In genomic region chr3:25582242-25582641, GRCh38 we compare ENCODE assay signal across 11 cellular contexts.
DNase-seq lines count a peak whose midpoint lies in the region; ATAC-seq and TF ChIP-seq lines count a peak whose summit lies in the region.
"Had no signal": no experiment of that assay in that cellular context is flagged by ENCODE, and none has a peak within 500 bp of the region (broad histone marks: within the 10 kb centered on the region; RNA-seq: fewer than 3 reads in every experiment).

No MANE protein-coding gene starts in this region.

- CTCF ChIA-PET in AG04449 (lab: Yijun Ruan, JAX): interaction anchor here (5.6 kb wide), 1 partner anchor 11 kb away, joined by 41 read pairs; no protein-coding TSS in a partner anchor
- CTCF ChIA-PET in HCT116 (lab: Charles Lee): no interaction called here
- CTCF ChIA-PET in CD4-positive, alpha-beta memory T cell (lab: Charles Lee; ENCODE audit: partially characterized antibody): interaction anchor here (1.4 kb wide), 1 partner anchor 11 kb away, joined by 5 read pairs; no protein-coding TSS in a partner anchor

- no peak overlapping the region for H3K9ac ChIP-seq in HCT116 (ENCODE audit: low read length)

- no peaks in the 10 kb centered on the region for H3K9me3 Mint-ChIP-seq in CD4-positive, alpha-beta memory T cell
- H3K9me3 Mint-ChIP-seq: activated CD4-positive, alpha-beta memory T cell treated with anti-CD3 and anti-CD28 coated beads, Interleukin-2, amount 10 ng/mL, durations not matched to agents 7 days and 5 days; CD8-positive, alpha-beta T cell had no signal

- H3K9me2 ChIP-seq in HCT116 (ENCODE audit: insufficient read depth): no peaks in the 10 kb centered on the region

- H3K36me3 Mint-ChIP-seq in CD4-positive, alpha-beta memory T cell: no peaks in the 10 kb centered on the region
- H3K36me3 Mint-ChIP-seq: CD8-positive, alpha-beta T cell had no signal

- BruUV-seq in HCT116 (replicated peaks; lab: Mats Ljungman, UMichigan): no TSS peak

- H2AFZ ChIP-seq in HCT116 (ENCODE audit: low read depth, low read length, poor library complexity, severe bottlenecking): no peak overlapping the region

- H3K4me1 Mint-ChIP-seq in CD4-positive, alpha-beta memory T cell: no peaks in the 10 kb centered on the region
- H3K4me1 Mint-ChIP-seq: activated CD4-positive, alpha-beta memory T cell treated with anti-CD3 and anti-CD28 coated beads, Interleukin-2, amount 10 ng/mL, durations not matched to agents 7 days and 5 days had no signal

- TF ChIP-seq CTCF in AG04449 (IDR thresholded peaks at IDR 0.05; ENCODE audit: insufficient read depth, low read length, missing control alignments): no peak
- no peak for TF ChIP-seq CTCF in HCT116 (IDR thresholded peaks at IDR 0.05 in 2 of 3, conservative IDR thresholded peaks at IDR 0.05 in 1 of 3; ENCODE audit: borderline replicate concordance in 1 of 3, insufficient read depth in 1 of 3, low read depth in 2 of 3, low read length in 2 of 3)
- no peak for TF ChIP-seq CTCF in foreskin keratinocyte (conservative IDR thresholded peaks at IDR 0.05)

- H3K79me2 ChIP-seq in HCT116 (ENCODE audit: insufficient read depth, low read length): no peaks in the 10 kb centered on the region

- no peaks in the 10 kb centered on the region for H3K9me3 ChIP-seq in HCT116 (ENCODE audit: control insufficient read depth in 1 of 2, insufficient read depth in 1 of 2, low read depth in 1 of 2, low read length in 2 of 2)
- no peaks in the 10 kb centered on the region for H3K9me3 ChIP-seq in CD4-positive, alpha-beta memory T cell (ENCODE audit: control insufficient read depth in 1 of 2, low read length in 2 of 2)

- ATAC-seq in HCT116 (0 out of 2 replicates have a peak, but pooled peaks have one; percentile 59), foreskin keratinocyte (peak; percentile 73), HG03175 (IDR thresholded peaks at IDR 0.05; ENCODE audit: unreplicated experiment) (no peak), HG02642 (IDR thresholded peaks at IDR 0.05; ENCODE audit: poor library complexity, unreplicated experiment) (no peak)
- ATAC-seq: CD8-positive, alpha-beta T cell had no signal

- H3K27ac Mint-ChIP-seq in CD4-positive, alpha-beta memory T cell: no peak overlapping the region
- H3K27ac Mint-ChIP-seq: activated CD4-positive, alpha-beta memory T cell treated with anti-CD3 and anti-CD28 coated beads, Interleukin-2, amount 10 ng/mL, durations not matched to agents 7 days and 5 days; CD8-positive, alpha-beta T cell had no signal

- peaks cover 0 to 8% of the 10 kb centered on the region in 2 donors for H3K27me3 Mint-ChIP-seq in CD4-positive, alpha-beta memory T cell
- H3K27me3 Mint-ChIP-seq: activated CD4-positive, alpha-beta memory T cell treated with anti-CD3 and anti-CD28 coated beads, Interleukin-2, amount 10 ng/mL, durations not matched to agents 7 days and 5 days had no signal

- no peak overlapping the region for H3K4me3 Mint-ChIP-seq in CD4-positive, alpha-beta memory T cell
- H3K4me3 Mint-ChIP-seq: activated CD4-positive, alpha-beta memory T cell treated with anti-CD3 and anti-CD28 coated beads, Interleukin-2, amount 10 ng/mL, durations not matched to agents 7 days and 5 days; CD8-positive, alpha-beta T cell had no signal

- H3K4me2 ChIP-seq in HCT116 (ENCODE audit: low read length): peak overlapping the region; percentile 12

- POLR2A ChIA-PET in AG04449 (lab: Yijun Ruan, JAX): no interaction called here
- POLR2A ChIA-PET in HCT116 (lab: Charles Lee): no interaction called here
- POLR2A ChIA-PET in CD4-positive, alpha-beta memory T cell (lab: Charles Lee; ENCODE audit: partially characterized antibody): no interaction called here

- H3K4me1 ChIP-seq in HCT116 (ENCODE audit: control insufficient read depth in 1 of 2, insufficient read depth in 2 of 2, low read length in 2 of 2): peaks cover 0 to 10% of the 10 kb centered on the region in 2 experiments; a peak in 1 of 4 replicates
- H3K4me1 ChIP-seq in foreskin keratinocyte: no peaks in the 10 kb centered on the region
- H3K4me1 ChIP-seq in CD4-positive, alpha-beta memory T cell (ENCODE audit: insufficient read depth, low read length): no peaks in the 10 kb centered on the region

- H3K4me3 ChIP-seq in AG04449 (ENCODE audit: low read depth, low read length) (no peak overlapping the region), HCT116 (replicated peaks in 1 of 2; ENCODE audit: low read depth in 1 of 2, low read length in 2 of 2) (no peak overlapping the region)
- no peak overlapping the region for H3K4me3 ChIP-seq in CD4-positive, alpha-beta memory T cell (ENCODE audit: low read length in 2 of 2)

- TF ChIP-seq RAD21 in HCT116 (IDR thresholded peaks at IDR 0.05; ENCODE audit: low read depth): no peak

- H4K20me1 ChIP-seq in HCT116 (ENCODE audit: insufficient read depth): no peaks in the 10 kb centered on the region

- RAD21 ChIA-PET in HCT116 (lab: Charles Lee; ENCODE audit: low non-redundant PET in 1 of 2, low total read pairs in 2 of 2, uncharacterized antibody in 2 of 2, unreplicated experiment in 2 of 2): no interaction called here

- H3K36me3 ChIP-seq in HCT116 (ENCODE audit: control insufficient read depth in 1 of 2, insufficient read depth in 2 of 2, low read length in 2 of 2): no peaks in the 10 kb centered on the region
- H3K36me3 ChIP-seq in CD4-positive, alpha-beta memory T cell (ENCODE audit: insufficient read depth, low read length): no peaks in the 10 kb centered on the region

- TF ChIP-seq POLR2A in HCT116 (IDR thresholded peaks at IDR 0.05; ENCODE audit: borderline replicate concordance, extremely low read depth, insufficient read depth, insufficient read length): no peak

- H3K27me3 ChIP-seq in HCT116 (ENCODE audit: insufficient read depth, low read length) (0 out of 2 replicates have a peak, but pooled peaks cover 3% of the 10 kb centered on the region), foreskin keratinocyte (no peaks in the 10 kb centered on the region)
- H3K27me3 ChIP-seq in CD4-positive, alpha-beta memory T cell (ENCODE audit: insufficient read depth, low read length): no peaks in the 10 kb centered on the region

- H3K27ac ChIP-seq in HCT116 (ENCODE audit: low read depth, low read length) (no peak overlapping the region), foreskin keratinocyte (no peak overlapping the region)
- no peak overlapping the region for H3K27ac ChIP-seq in CD4-positive, alpha-beta memory T cell (ENCODE audit: low read depth, low read length)

- peak; percentile 67 for DNase-seq in AG04449 (ENCODE audit: low read depth, low spot score)
- no peak for DNase-seq in HCT116 (ENCODE audit: low read depth, low spot score)
- DNase-seq in T1000 (lab: John Stamatoyannopoulos, UW): peak; percentile 45
- DNase-seq in foreskin keratinocyte: peak in 1 of 2 donors; percentile 28
- DNase-seq in putamen (ENCODE audit: low spot score): no peak
- DNase-seq in CD4-positive, alpha-beta memory T cell: no peak
- DNase-seq: activated CD4-positive, alpha-beta memory T cell treated with anti-CD3 and anti-CD28 coated beads, Interleukin-2, amount 10 ng/mL, durations not matched to agents 7 days and 5 days; anterior cingulate cortex; CD8-positive, alpha-beta T cell had no signal

- intact Hi-C loops in HCT116 (cut with micrococcal nuclease): no loop called here
- intact Hi-C loops in CD4-positive, alpha-beta memory T cell (cut with micrococcal nuclease): no loop called here

TF ChIP-seq in HCT116, 20 proteins besides CTCF, POLR2A, EP300 and RAD21 (continues in another document):
- TF ChIP-seq REST (IDR thresholded peaks at IDR 0.05; ENCODE audit: low read depth) (no peak), JUND (IDR thresholded peaks at IDR 0.05) (no peak), YY1 (IDR thresholded peaks at IDR 0.05; ENCODE audit: extremely low read depth, insufficient replicate concordance, low read depth, low read length) (no peak), ZFX (IDR thresholded peaks at IDR 0.05) (no peak), FOSL1 (IDR thresholded peaks at IDR 0.05; ENCODE audit: low read depth) (no peak), EZH2phosphoT487 (IDR thresholded peaks at IDR 0.05; ENCODE audit: borderline replicate concordance) (no peak), ATF3 (IDR thresholded peaks at IDR 0.05) (no peak), ZNF274 (IDR thresholded peaks at IDR 0.05; ENCODE audit: low read depth, low read length) (no peak)

Comparison
In these comparisons a context has a peak if more than half of its experiments do, and no peak if none do; other contexts are left out.
1. DNase-seq: peak in AG04449 (single experiment) and T1000 (single experiment); none in HCT116 (single experiment), putamen (single experiment) and CD4-positive, alpha-beta memory T cell (0 of 5).
2. ATAC-seq: peak in HCT116 (single experiment) and foreskin keratinocyte (single experiment); none in HG03175 (single experiment) and HG02642 (single experiment).